In genomic region chr11:78150346-78150745, GRCh38 we compare ENCODE assay signal across 28 cellular contexts.
"Had no signal": no experiment of that assay in that cellular context is flagged by ENCODE, and none has a peak within 500 bp of the region (broad histone marks: within the 10 kb centered on the region; RNA-seq: fewer than 3 reads in every experiment).

No MANE protein-coding gene starts in this region.

- H3K9me3 Mint-ChIP-seq: activated CD4-positive, alpha-beta memory T cell treated with anti-CD3 and anti-CD28 coated beads, Interleukin-2, amount 10 ng/mL, durations not matched to agents 7 days and 5 days; activated CD4-positive, alpha-beta T cell treated with anti-CD3 and anti-CD28 coated beads, Interleukin-2, amount 10 ng/mL, durations not matched to agents 7 days and 5 days; activated T-cell treated with anti-CD3 and anti-CD28 coated beads, Interleukin-2, amount 50 U/mL, for 24 hours; activated T-cell treated with anti-CD3 and anti-CD28 coated beads, Interleukin-2, amount 50 U/mL, for 72 hours; brain; T-helper 2 cell treated with Interferon-gamma antibody and Interleukin-4, amounts not matched to agents 5 μg/mL and 100 μg/mL, for 36 hours had no signal

- ATAC-seq: T-helper 17 cell had no signal

- DNase-seq: activated CD4-positive, alpha-beta memory T cell treated with anti-CD3 and anti-CD28 coated beads, Interleukin-2, amount 10 ng/mL, durations not matched to agents 7 days and 5 days; activated CD4-positive, alpha-beta T cell treated with anti-CD3 and anti-CD28 coated beads for 1 hour; activated CD4-positive, alpha-beta T cell treated with anti-CD3 and anti-CD28 coated beads for 4 hours; activated CD4-positive, alpha-beta T cell treated with anti-CD3 and anti-CD28 coated beads, Interleukin-2, amount 10 ng/mL, durations not matched to agents 7 days and 5 days; activated CD4-positive, alpha-beta T cell treated with anti-CD3 and anti-CD28 coated beads, Interleukin-2, amount 50 U/mL, for 4 hours; activated CD8-positive, alpha-beta memory T cell treated with anti-CD3 and anti-CD28 coated beads, Interleukin-2, amount 50 U/mL, for 48 hours; activated effector memory CD4-positive, alpha-beta T cell treated with Interleukin-2 at 50 U/mL for 16 hours; activated gamma-delta T cell treated with Interleukin-2 at 50 U/mL for 16 hours; activated naive CD4-positive, alpha-beta T cell treated with anti-CD3 and anti-CD28 coated beads, Interleukin-2, amount 50 U/mL, for 16 hours; activated naive CD4-positive, alpha-beta T cell treated with Interleukin-2 at 50 U/mL for 16 hours; activated T-cell treated with anti-CD3 and anti-CD28 coated beads for 4 hours; activated T-cell treated with anti-CD3 and anti-CD28 coated beads, Interleukin-2, amount 50 U/mL, for 24 hours; central memory CD4-positive, alpha-beta T cell; cerebellar nuclear complex; colonic mucosa; effector CD8-positive, alpha-beta T cell; esophagus squamous epithelium; T-helper 17 cell; T1000 had no signal

- H3K4me3 Mint-ChIP-seq: activated CD4-positive, alpha-beta memory T cell treated with anti-CD3 and anti-CD28 coated beads, Interleukin-2, amount 10 ng/mL, durations not matched to agents 7 days and 5 days; activated CD4-positive, alpha-beta T cell treated with anti-CD3 and anti-CD28 coated beads, Interleukin-2, amount 10 ng/mL, durations not matched to agents 7 days and 5 days; activated naive CD8-positive, alpha-beta T cell; activated T-cell treated with anti-CD3 and anti-CD28 coated beads, Interleukin-2, amount 50 U/mL, for 24 hours; activated T-cell treated with anti-CD3 and anti-CD28 coated beads, Interleukin-2, amount 50 U/mL, for 72 hours; brain; T-helper 17 cell; T-helper 2 cell treated with Interferon-gamma antibody and Interleukin-4, amounts not matched to agents 5 μg/mL and 100 μg/mL, for 36 hours had no signal

- H3K4me1 Mint-ChIP-seq: activated CD4-positive, alpha-beta memory T cell treated with anti-CD3 and anti-CD28 coated beads, Interleukin-2, amount 10 ng/mL, durations not matched to agents 7 days and 5 days; activated CD4-positive, alpha-beta T cell treated with anti-CD3 and anti-CD28 coated beads, Interleukin-2, amount 10 ng/mL, durations not matched to agents 7 days and 5 days; brain; T-helper 17 cell had no signal

- H3K27me3 Mint-ChIP-seq: activated CD4-positive, alpha-beta memory T cell treated with anti-CD3 and anti-CD28 coated beads, Interleukin-2, amount 10 ng/mL, durations not matched to agents 7 days and 5 days; activated CD4-positive, alpha-beta T cell treated with anti-CD3 and anti-CD28 coated beads, Interleukin-2, amount 10 ng/mL, durations not matched to agents 7 days and 5 days; activated naive CD8-positive, alpha-beta T cell; activated T-cell treated with anti-CD3 and anti-CD28 coated beads, Interleukin-2, amount 50 U/mL, for 24 hours; brain; T-helper 17 cell had no signal

- H3K27me3 ChIP-seq: ascending aorta, breast epithelium, cardiac muscle cell, colonic mucosa, esophagus squamous epithelium, gastroesophageal sphincter had no signal

- H3K36me3 ChIP-seq: ascending aorta, breast epithelium, cardiac muscle cell, colonic mucosa, esophagus squamous epithelium, gastroesophageal sphincter had no signal

- H3K27ac ChIP-seq: ascending aorta, breast epithelium, colonic mucosa, epithelial cell of prostate, esophagus squamous epithelium, gastroesophageal sphincter had no signal

- H3K4me3 ChIP-seq: ascending aorta, breast epithelium, cardiac muscle cell, colonic mucosa, esophagus squamous epithelium, gastroesophageal sphincter had no signal

- H3K9me3 ChIP-seq: ascending aorta, breast epithelium, colonic mucosa, esophagus squamous epithelium, gastroesophageal sphincter had no signal

- H3K27ac Mint-ChIP-seq: activated CD4-positive, alpha-beta memory T cell treated with anti-CD3 and anti-CD28 coated beads, Interleukin-2, amount 10 ng/mL, durations not matched to agents 7 days and 5 days; activated CD4-positive, alpha-beta T cell treated with anti-CD3 and anti-CD28 coated beads, Interleukin-2, amount 10 ng/mL, durations not matched to agents 7 days and 5 days; activated naive CD8-positive, alpha-beta T cell; activated T-cell treated with anti-CD3 and anti-CD28 coated beads, Interleukin-2, amount 50 U/mL, for 24 hours; brain; T-helper 17 cell; T-helper 2 cell treated with Interferon-gamma antibody and Interleukin-4, amounts not matched to agents 5 μg/mL and 100 μg/mL, for 36 hours had no signal

- H3K4me1 ChIP-seq: breast epithelium, colonic mucosa, gastroesophageal sphincter had no signal
